In genomic region chr19:41920878-41921277, GRCh38 we compare ENCODE assay signal across 24 cellular contexts. TPM values are rescaled to one million over a fixed set of nuclear protein-coding genes. Genes with fewer than 3 reads are reported as not detected.
DNase-seq lines count a peak whose midpoint lies in the region; ATAC-seq, FAIRE-seq and TF ChIP-seq lines count a peak whose summit lies in the region.
"Had no signal": no experiment of that assay in that cellular context is flagged by ENCODE, and none has a peak within 500 bp of the region (broad histone marks: within the 10 kb centered on the region; RNA-seq: fewer than 3 reads in every experiment).

No MANE protein-coding gene starts in this region.

- no peak overlapping the region for H3K27ac Mint-ChIP-seq in GM23338
- H3K27ac Mint-ChIP-seq: activated CD8-positive, alpha-beta T cell treated with anti-CD3 and anti-CD28 coated beads, Interleukin-2, amount 10 ng/mL, durations not matched to agents 7 days and 5 days; CD8-positive, alpha-beta memory T cell; neural progenitor cell; progenitor cell of endocrine pancreas; stimulated activated naive CD8-positive, alpha-beta T cell treated with anti-CD3 and anti-CD28 coated beads, Interleukin-15, Interleukin-2, amounts not matched to agents 100 ng/mL and 50 ng/mL, for 24 hours had no signal

- no peak overlapping the region; the same call in 1 of the 2 replicates for H2BK5ac ChIP-seq in H1 (ENCODE audit: low read depth, low read length)

- peaks cover 10% of the 10 kb centered on the region for H3K27me3 Mint-ChIP-seq in GM23338 (ENCODE audit: insufficient read depth, low read depth, poor library complexity)

- peaks cover 3% of the 10 kb centered on the region; the same call in 1 of the 3 replicates for H3K9me3 Mint-ChIP-seq in GM23338
- H3K9me3 Mint-ChIP-seq: CD8-positive, alpha-beta memory T cell; stimulated activated naive CD8-positive, alpha-beta T cell treated with anti-CD3 and anti-CD28 coated beads, Interleukin-15, Interleukin-2, amounts not matched to agents 100 ng/mL and 50 ng/mL, for 24 hours had no signal

- H3K4me1 Mint-ChIP-seq in GM23338: peaks cover 13% of the 10 kb centered on the region

- H4K91ac ChIP-seq in H1 (replicated peaks; ENCODE audit: insufficient read length, low read length): no peak overlapping the region

- H3K9me2 ChIP-seq in GM23338 (ENCODE audit: insufficient read depth): no peaks in the 10 kb centered on the region

- H3K14ac ChIP-seq in H1 (ENCODE audit: insufficient read length): no peak overlapping the region

- no peak overlapping the region for H3K4me3 ChIP-seq in BE2C (ENCODE audit: low read depth, low read length)
- H3K4me3 ChIP-seq in GM23338: peak overlapping the region; percentile 39
- H3K4me3 ChIP-seq in H1 (ENCODE audit: extremely low read depth in 1 of 4, insufficient read depth in 2 of 4, low read depth in 3 of 4, low read length in 4 of 4): peak overlapping the region in 1 of 4 experiments; percentile 19; a peak in 2 of 8 replicates
- H3K4me3 ChIP-seq: adrenal gland, neural progenitor cell, skin epidermis, tibial nerve had no signal

- peak overlapping the region; percentile 85; the same call in 1 of the 2 replicates for H2BK15ac ChIP-seq in H1 (ENCODE audit: low read length)

- CTCF ChIA-PET in H1 (lab: Charles Lee; ENCODE audit: partially characterized antibody): interaction anchor here (1.4 to 2.1 kb wide), 3 partner anchors 11 to 32 kb away, joined by 3 to 9 read pairs (median 7); no protein-coding TSS in a partner anchor

- POLR2A ChIA-PET in H1 (lab: Charles Lee; ENCODE audit: partially characterized antibody): interaction anchor here (0.5 to 3.8 kb wide), 5 partner anchors 10 to 87 kb away, joined by 3 to 20 read pairs (median 3); partner anchors contain the start of gene RABAC1

- no peak overlapping the region for H2BK120ac ChIP-seq in H1 (replicated peaks; ENCODE audit: low read depth, low read length)

- H3K23ac ChIP-seq in H1 (ENCODE audit: insufficient read length): no peak overlapping the region

- no peak for TF ChIP-seq EP300 in H1 (IDR thresholded peaks at IDR 0.05; ENCODE audit: borderline replicate concordance in 1 of 2, low read depth in 2 of 2, low read length in 2 of 2)

- TF ChIP-seq RAD21 in H1 (IDR thresholded peaks at IDR 0.05 in 1 of 2, conservative IDR thresholded peaks at IDR 0.05 in 1 of 2; ENCODE audit: low read depth in 2 of 2, low read length in 2 of 2): no peak

- H2AK5ac ChIP-seq in H1 (ENCODE audit: low read depth, low read length): no peak overlapping the region

- H3K4me3 Mint-ChIP-seq in GM23338: no peak overlapping the region
- H3K4me3 Mint-ChIP-seq: activated CD8-positive, alpha-beta T cell treated with anti-CD3 and anti-CD28 coated beads, Interleukin-2, amount 10 ng/mL, durations not matched to agents 7 days and 5 days; CD8-positive, alpha-beta memory T cell; neural progenitor cell; stimulated activated naive CD8-positive, alpha-beta T cell treated with anti-CD3 and anti-CD28 coated beads, Interleukin-15, Interleukin-2, amounts not matched to agents 100 ng/mL and 50 ng/mL, for 24 hours had no signal

- no peak overlapping the region for H3K9ac ChIP-seq in H1 (replicated peaks in 1 of 4; ENCODE audit: extremely low read depth in 1 of 4, low read depth in 3 of 4, low read length in 3 of 4)
- H3K9ac ChIP-seq: neural progenitor cell had no signal

- TF ChIP-seq CTCF in BE2C (IDR thresholded peaks at IDR 0.05; ENCODE audit: low read depth, low read length) (no peak), GM23338 (conservative IDR thresholded peaks at IDR 0.05; ENCODE audit: low read depth in 2 of 2) (peak in 1 of 2 experiments; percentile 15; a peak in 2 of 4 replicates), H1 (IDR thresholded peaks at IDR 0.05; ENCODE audit: control extremely low read depth in 1 of 3, insufficient read depth in 1 of 3, low read depth in 1 of 3, low read length in 3 of 3) (peak in 1 of 3 experiments; percentile 36; a peak in 1 of 4 replicates)

- TF ChIP-seq POLR2A in H1 (IDR thresholded peaks at IDR 0.05; ENCODE audit: control extremely low read depth in 1 of 2, low read depth in 2 of 2, low read length in 2 of 2): no peak

- H3K36me3 ChIP-seq in BE2C (no peaks in the 10 kb centered on the region), GM23338 (ENCODE audit: insufficient read depth) (no peaks in the 10 kb centered on the region), H1 (ENCODE audit: control insufficient read depth in 2 of 4, insufficient read depth in 4 of 4, low read length in 3 of 4) (no peaks in the 10 kb centered on the region)
- H3K36me3 ChIP-seq: adrenal gland, neural progenitor cell had no signal

- H3K23me2 ChIP-seq in H1 (ENCODE audit: low read depth, low read length): peaks cover 14% of the 10 kb centered on the region

- peak overlapping the region; percentile 57; the same call in 1 of the 2 replicates for H3K4me2 ChIP-seq in GM23338
- peak overlapping the region; percentile 23 to 44; a peak in 3 of 4 replicates for H3K4me2 ChIP-seq in H1 (ENCODE audit: insufficient read depth in 1 of 2, low read depth in 2 of 2, low read length in 2 of 2)
- H3K4me2 ChIP-seq: neural progenitor cell had no signal

- H3K4ac ChIP-seq in H1 (replicated peaks; ENCODE audit: insufficient read length, low read depth, low read length): no peak overlapping the region

- FAIRE-seq in H1 (lab: Jason Lieb, UNC): no peak

- WGBS in H1 (ENCODE audit: extremely low coverage in 1 of 2, insufficient coverage in 1 of 2, insufficient read length in 1 of 2, insufficient replicate concordance in 2 of 2, low coverage in 1 of 2, low lambda C conversion rate in 2 of 2, missing lambda C conversion rate in 1 of 2), 2 experiments: 24% methylated on average over 6 of the region's 18 CpGs; no CpG with 5 or more reads in 1 of the 2 experiments

- H3K27me3 ChIP-seq in BE2C: peaks cover 24% of the 10 kb centered on the region
- peaks cover 98% of the 10 kb centered on the region for H3K27me3 ChIP-seq in GM23338 (ENCODE audit: insufficient read depth)
- H3K27me3 ChIP-seq in H1 (replicated peaks in 1 of 4; ENCODE audit: control insufficient read depth in 3 of 4, extremely low read depth in 1 of 4, insufficient read depth in 3 of 4, low read length in 3 of 4): peaks cover 63 to 99% (median 95%) of the 10 kb centered on the region in 4 experiments

- H3K9me3 ChIP-seq in BE2C (no peaks in the 10 kb centered on the region), H1 (ENCODE audit: insufficient read depth in 2 of 2, low read depth in 1 of 2, low read length in 1 of 2) (no peaks in the 10 kb centered on the region)
- H3K9me3 ChIP-seq: adrenal gland, tibial nerve had no signal

- H2BK20ac ChIP-seq in H1 (ENCODE audit: low read length): no peak overlapping the region

- no peaks in the 10 kb centered on the region for H3K4me1 ChIP-seq in BE2C
- peaks cover 4% of the 10 kb centered on the region; the same call in 1 of the 2 replicates for H3K4me1 ChIP-seq in GM23338 (ENCODE audit: insufficient read depth)
- H3K4me1 ChIP-seq in H1 (replicated peaks in 1 of 4; ENCODE audit: control insufficient read depth in 3 of 4, insufficient read depth in 4 of 4, low read length in 3 of 4): peaks cover 0 to 14% (median 7%) of the 10 kb centered on the region in 4 experiments; a peak in 6 of 7 replicates
- H3K4me1 ChIP-seq: adrenal gland, neural progenitor cell had no signal

- no peak overlapping the region; the same call in 1 of the 2 replicates for H4K8ac ChIP-seq in H1 (ENCODE audit: extremely low read depth, insufficient read depth, low read length)

- H2BK12ac ChIP-seq in H1 (ENCODE audit: low read depth, low read length): peak overlapping the region; percentile 55; the same call in 1 of the 2 replicates

- H3K18ac ChIP-seq in H1 (ENCODE audit: extremely low read depth, low read length): no peak overlapping the region

- H2AFZ ChIP-seq in GM23338: no peak overlapping the region
- no peak overlapping the region for H2AFZ ChIP-seq in H1 (ENCODE audit: low read length)
- H2AFZ ChIP-seq: neural progenitor cell had no signal

- H4K20me1 ChIP-seq in GM23338 (replicated peaks; ENCODE audit: insufficient read depth): 0 out of 2 replicates have a peak, but pooled peaks cover 7% of the 10 kb centered on the region
- peaks cover 6 to 48% of the 10 kb centered on the region in 2 experiments for H4K20me1 ChIP-seq in H1 (replicated peaks in 1 of 2; ENCODE audit: control insufficient read depth in 1 of 2, insufficient read depth in 2 of 2, low read length in 2 of 2)

- H3K27ac ChIP-seq in GM23338 (ENCODE audit: low read depth) (no peak overlapping the region), H1 (ENCODE audit: low read depth, low read length) (no peak overlapping the region)
- H3K27ac ChIP-seq: adrenal gland, neural progenitor cell, skin epidermis, tibial nerve had no signal

- no peaks in the 10 kb centered on the region for H3K79me2 ChIP-seq in GM23338 (replicated peaks; ENCODE audit: insufficient read depth)
- no peaks in the 10 kb centered on the region for H3K79me2 ChIP-seq in H1 (ENCODE audit: control insufficient read depth in 1 of 2, insufficient read depth in 2 of 2, low read length in 2 of 2)

- H3K36me3 Mint-ChIP-seq in GM23338 (ENCODE audit: low read depth): no peaks in the 10 kb centered on the region; the same call in 2 of the 3 replicates
- H3K36me3 Mint-ChIP-seq: CD8-positive, alpha-beta memory T cell; neural progenitor cell had no signal

- H3K79me1 ChIP-seq in H1 (ENCODE audit: low read depth, low read length): no peaks in the 10 kb centered on the region; the same call in 1 of the 2 replicates

- no peak overlapping the region for H3K56ac ChIP-seq in H1 (replicated peaks; ENCODE audit: insufficient read length, low read depth, low read length)

- H4K5ac ChIP-seq in H1 (ENCODE audit: insufficient read length, low read depth, low read length): no peak overlapping the region

- peak; percentile 5 for DNase-seq in BE2C
- DNase-seq in GM23338 (ENCODE audit: low spot score): no peak
- no peak for DNase-seq in H1 (ENCODE audit: low read depth in 1 of 2, low spot score in 2 of 2)
- DNase-seq in NCI-H1105 treated with DMSO at 0.1 percent for 48 hours (lab: John Stamatoyannopoulos, UW): no peak
- no peak for DNase-seq in NCI-H1417 treated with DMSO at 0.1 percent for 48 hours (lab: John Stamatoyannopoulos, UW)
- DNase-seq in KG1 (lab: John Stamatoyannopoulos, UW): no peak
- DNase-seq: activated CD4-positive, CD25-positive, alpha-beta regulatory T cell; activated CD8-positive, alpha-beta T cell treated with anti-CD3 and anti-CD28 coated beads, Interleukin-2, amount 10 ng/mL, durations not matched to agents 7 days and 5 days; activated T-cell treated with anti-CD3 and anti-CD28 coated beads, Interleukin-2, amount 50 U/mL, for 1 hour; adrenal gland; cortex of kidney; DMS53; GOT3; NCI-H1930; NCI-H226 had no signal

- H3F3A ChIP-seq in GM23338 (replicated peaks; ENCODE audit: low read depth): peaks cover 12% of the 10 kb centered on the region

- ATAC-seq in GM23338: peak; percentile 19; the same call in 2 of the 3 replicates
- ATAC-seq: activated CD8-positive, alpha-beta T cell treated with anti-CD3 and anti-CD28 coated beads, Interleukin-2, amount 10 ng/mL, durations not matched to agents 7 days and 5 days; left lobe of liver; Panc1 had no signal

RNA-seq across cellular contexts. Expression of gene ERFL, which starts 7.4 kb away (rescaled TPM):
- not detected for polyA plus RNA-seq in BE2C (2012; ENCODE audit: insufficient read depth, insufficient read length, low read depth)
- 0.69 TPM in 1 of 2 replicates, not detected in the other for total RNA-seq in GM23338 (2014; rRNA removed; shearing (Covaris generic))
- polyA plus RNA-seq in GM23338 (2016; fragmentation: Nextera tagmentation; extraction: Ambion mirVana): 0.14 TPM in 1 of 2 replicates, not detected in the other
- not detected in 2 replicates for total RNA-seq in H1 (2021; fragmentation: NEBNext Ultra II Directional; extraction: Animal tissue kit (Norgen Biotek cat#: 25700))
- polyA plus RNA-seq in H1 (2011; rRNA removed): 0.08 and 0.12 TPM in 2 replicates
- polyA plus RNA-seq in H1 (2011; cell fraction: cytosol; rRNA removed): 0.03 TPM
- 0.33 TPM for polyA plus RNA-seq in H1 (2011; cell fraction: nucleus; rRNA removed)
- polyA plus RNA-seq in H1 (2012, experiment 1 of 2): 0.08 to 0.16 TPM (median 0.10 TPM) in 3 of 4 replicates, not detected in the other
- polyA plus RNA-seq in H1 (2012, experiment 2 of 2): not detected
- 0.02 TPM for polyA plus RNA-seq in H1 (2013, experiment 1 of 2)
- polyA plus RNA-seq in H1 (2013, experiment 2 of 2): 0.06 TPM
- not detected in 2 replicates for polyA minus RNA-seq in H1 (2011; rRNA and poly(A)+ RNA removed)
- polyA minus RNA-seq in H1 (2011; cell fraction: cytosol; rRNA and poly(A)+ RNA removed): not detected
- polyA minus RNA-seq in H1 (2011; cell fraction: nucleus; rRNA and poly(A)+ RNA removed): not detected
- total RNA-seq: adrenal gland, left lobe of liver, SK-MEL-5 had no signal
- polyA plus RNA-seq: CD8-positive, alpha-beta memory T cell had no signal

RNA-seq across cellular contexts. Expression of gene ARHGEF1, which starts 37.9 kb away (rescaled TPM):
- polyA plus RNA-seq in BE2C (2012; ENCODE audit: insufficient read depth, insufficient read length, low read depth): 33.2 TPM
- total RNA-seq in GM23338 (2014; rRNA removed; shearing (Covaris generic)): 36.8 and 44.7 TPM in 2 replicates
- polyA plus RNA-seq in GM23338 (2016; fragmentation: Nextera tagmentation; extraction: Ambion mirVana) (41.3 and 50.8 TPM in 2 replicates), H1 (2011; rRNA removed) (23.0 and 41.1 TPM in 2 replicates)
- total RNA-seq in H1 (2021; fragmentation: NEBNext Ultra II Directional; extraction: Animal tissue kit (Norgen Biotek cat#: 25700)): 49.0 and 54.6 TPM in 2 replicates
- 35.9 TPM for polyA plus RNA-seq in H1 (2011; cell fraction: cytosol; rRNA removed)
- polyA plus RNA-seq in H1 (2011; cell fraction: nucleus; rRNA removed): 95.3 TPM
- 38.4 to 51.0 TPM (median 48.8 TPM) in 4 replicates for polyA plus RNA-seq in H1 (2012, experiment 1 of 2)
- 35.5 TPM for polyA plus RNA-seq in H1 (2012, experiment 2 of 2)
- polyA plus RNA-seq in H1 (2013, experiment 1 of 2): 49.6 TPM
- 44.9 TPM for polyA plus RNA-seq in H1 (2013, experiment 2 of 2)
- 9.4 and 11.0 TPM in 2 replicates for polyA minus RNA-seq in H1 (2011; rRNA and poly(A)+ RNA removed)
- polyA minus RNA-seq in H1 (2011; cell fraction: cytosol; rRNA and poly(A)+ RNA removed): 25.5 TPM
- polyA minus RNA-seq in H1 (2011; cell fraction: nucleus; rRNA and poly(A)+ RNA removed): 34.6 TPM

RNA-seq across cellular contexts. Expression of gene RABAC1, which starts 38.2 kb away (rescaled TPM):
- 203 TPM for polyA plus RNA-seq in BE2C (2012; ENCODE audit: insufficient read depth, insufficient read length, low read depth)
- total RNA-seq in GM23338 (2014; rRNA removed; shearing (Covaris generic)): 113 and 151 TPM in 2 replicates
- polyA plus RNA-seq in GM23338 (2016; fragmentation: Nextera tagmentation; extraction: Ambion mirVana): 206 and 215 TPM in 2 replicates
- total RNA-seq in H1 (2021; fragmentation: NEBNext Ultra II Directional; extraction: Animal tissue kit (Norgen Biotek cat#: 25700)): 123 and 124 TPM in 2 replicates
- polyA plus RNA-seq in H1 (2011; rRNA removed): 439 and 585 TPM in 2 replicates
- polyA plus RNA-seq in H1 (2011; cell fraction: cytosol; rRNA removed): 282 TPM
- 227 TPM for polyA plus RNA-seq in H1 (2011; cell fraction: nucleus; rRNA removed)
- 99.4 to 181 TPM (median 175 TPM) in 4 replicates for polyA plus RNA-seq in H1 (2012, experiment 1 of 2)
- polyA plus RNA-seq in H1 (2012, experiment 2 of 2): 315 TPM
- 173 TPM for polyA plus RNA-seq in H1 (2013, experiment 1 of 2)
- polyA plus RNA-seq in H1 (2013, experiment 2 of 2): 186 TPM
- polyA minus RNA-seq in H1 (2011; rRNA and poly(A)+ RNA removed): 46.7 and 56.4 TPM in 2 replicates
- polyA minus RNA-seq in H1 (2011; cell fraction: cytosol; rRNA and poly(A)+ RNA removed): 53.9 TPM
- 41.0 TPM for polyA minus RNA-seq in H1 (2011; cell fraction: nucleus; rRNA and poly(A)+ RNA removed)

RNA-seq across cellular contexts. Expression of gene CD79A, which starts 43.8 kb away (rescaled TPM):
- polyA plus RNA-seq in BE2C (2012; ENCODE audit: insufficient read depth, insufficient read length, low read depth): not detected
- not detected in 2 replicates for total RNA-seq in GM23338 (2014; rRNA removed; shearing (Covaris generic))
- polyA plus RNA-seq in GM23338 (2016; fragmentation: Nextera tagmentation; extraction: Ambion mirVana) (0.27 and 0.47 TPM in 2 replicates), H1 (2011; rRNA removed) (0.77 and 0.83 TPM in 2 replicates)
- total RNA-seq in H1 (2021; fragmentation: NEBNext Ultra II Directional; extraction: Animal tissue kit (Norgen Biotek cat#: 25700)): 0.54 TPM in 1 of 2 replicates, not detected in the other
- polyA plus RNA-seq in H1 (2011; cell fraction: cytosol; rRNA removed): 0.49 TPM
- polyA plus RNA-seq in H1 (2011; cell fraction: nucleus; rRNA removed): 0.91 TPM
- 0.28 to 1.0 TPM (median 0.52 TPM) in 3 of 4 replicates, not detected in the other for polyA plus RNA-seq in H1 (2012, experiment 1 of 2)
- polyA plus RNA-seq in H1 (2012, experiment 2 of 2): 0.55 TPM
- 0.59 TPM for polyA plus RNA-seq in H1 (2013, experiment 1 of 2)
- 0.68 TPM for polyA plus RNA-seq in H1 (2013, experiment 2 of 2)
- polyA minus RNA-seq in H1 (2011; rRNA and poly(A)+ RNA removed): not detected in 2 replicates
- not detected for polyA minus RNA-seq in H1 (2011; cell fraction: cytosol; rRNA and poly(A)+ RNA removed)
- polyA minus RNA-seq in H1 (2011; cell fraction: nucleus; rRNA and poly(A)+ RNA removed): not detected
- total RNA-seq: tibial nerve had no signal
